Comparison of ENCODE assay signal across 18 cellular contexts in the genomic region with DNA sequence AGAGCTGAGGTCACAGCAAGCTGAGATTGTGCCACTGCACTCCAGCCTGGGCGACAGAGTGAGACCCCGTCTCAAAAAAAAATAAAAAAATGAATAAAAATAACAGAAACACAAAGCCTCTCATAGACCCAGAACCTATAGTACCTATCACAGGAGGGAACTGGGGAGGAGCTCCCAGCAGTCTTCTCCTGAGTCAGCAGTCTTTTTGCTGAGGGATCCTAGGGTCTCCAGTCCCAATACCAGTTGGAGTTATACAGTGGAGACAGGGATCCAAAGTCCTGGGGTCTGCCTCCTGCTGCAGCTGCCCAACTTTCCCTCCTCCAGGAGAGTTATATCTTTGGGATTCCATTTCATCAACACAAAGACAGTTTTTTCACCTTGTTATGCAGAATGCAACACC. TPM values are rescaled to one million over a fixed set of nuclear protein-coding genes. Genes with fewer than 3 reads are reported as not detected.
DNase-seq lines count a peak whose midpoint lies in the region; ATAC-seq and TF ChIP-seq lines count a peak whose summit lies in the region.
"Had no signal": no experiment of that assay in that cellular context is flagged by ENCODE, and none has a peak within 500 bp of the region (broad histone marks: within the 10 kb centered on the region; RNA-seq: fewer than 3 reads in every experiment).

No MANE protein-coding gene starts in this region.

- H3K4me1 ChIP-seq in MM.1S (ENCODE audit: low read length) = peaks cover 17% of the 10 kb centered on the region; the same call in 1 of the 2 replicates

- CTCF ChIA-PET in activated CD4-positive, alpha-beta T cell treated with anti-CD3 and anti-CD28 coated beads for 36 hours (lab: Charles Lee) = interaction anchor here (1.0 to 1.5 kb wide), 3 partner anchors 27 to 33 kb away, joined by 3 to 4 read pairs (median 4); no protein-coding TSS in a partner anchor

- no peak overlapping the region for H3K4me2 ChIP-seq in MM.1S (ENCODE audit: low read depth, low read length)

- H3K27me3 ChIP-seq in MM.1S (replicated peaks; ENCODE audit: insufficient read depth, low read length) = no peaks in the 10 kb centered on the region
- H3K27me3 ChIP-seq: BLaER1 treated with 17β-estradiol and CSF1 and Interleukin-3, amounts not matched to agents 10 nM and 100 nM had no signal

- TF ChIP-seq CTCF in mesothelial cell of epicardium (IDR thresholded peaks at IDR 0.05; ENCODE audit: unreplicated experiment) (no peak), MM.1S (IDR thresholded peaks at IDR 0.05; ENCODE audit: low read length) (no peak)

- no peak for ATAC-seq in activated CD4-positive, alpha-beta T cell treated with anti-CD3 and anti-CD28 coated beads for 36 hours
- no peak for ATAC-seq in stimulated activated naive CD8-positive, alpha-beta T cell treated with anti-CD3 and anti-CD28 coated beads, Interleukin-15, amount 100 ng/mL, for 72 hours
- ATAC-seq in GM21529 (IDR thresholded peaks at IDR 0.05; ENCODE audit: unreplicated experiment) = no peak

- H3F3A ChIP-seq in MM.1S (ENCODE audit: insufficient read depth, low read length) = peaks cover 29% of the 10 kb centered on the region

- no peak overlapping the region for H3K27ac ChIP-seq in MM.1S (ENCODE audit: low read length)
- H3K27ac ChIP-seq: 22Rv1; BLaER1 treated with 17β-estradiol and CSF1 and Interleukin-3, amounts not matched to agents 10 nM and 100 nM had no signal

- H3K9me3 Mint-ChIP-seq in activated CD4-positive, alpha-beta T cell treated with anti-CD3 and anti-CD28 coated beads for 36 hours (ENCODE audit: low read depth) = no peaks in the 10 kb centered on the region
- H3K9me3 Mint-ChIP-seq in stimulated activated naive CD8-positive, alpha-beta T cell treated with anti-CD3 and anti-CD28 coated beads, Interleukin-15, Interleukin-2, amounts not matched to agents 100 ng/mL and 50 ng/mL, for 24 hours = no peaks in the 10 kb centered on the region
- no peaks in the 10 kb centered on the region for H3K9me3 Mint-ChIP-seq in stimulated activated naive CD8-positive, alpha-beta T cell treated with anti-CD3 and anti-CD28 coated beads, Interleukin-15, amount 100 ng/mL, for 72 hours
- H3K9me3 Mint-ChIP-seq in mesothelial cell of epicardium = no peaks in the 10 kb centered on the region

- intact Hi-C loops in activated CD4-positive, alpha-beta T cell treated with anti-CD3 and anti-CD28 coated beads for 36 hours (cut with DNase I, micrococcal nuclease) = no loop called here

- H3K4me1 Mint-ChIP-seq in activated CD4-positive, alpha-beta T cell treated with anti-CD3 and anti-CD28 coated beads for 36 hours = peaks cover 28% of the 10 kb centered on the region
- H3K4me1 Mint-ChIP-seq in stimulated activated naive CD8-positive, alpha-beta T cell treated with anti-CD3 and anti-CD28 coated beads, Interleukin-15, Interleukin-2, amounts not matched to agents 100 ng/mL and 50 ng/mL, for 24 hours (ENCODE audit: low read depth) = peaks cover 34% of the 10 kb centered on the region
- peaks cover 35% of the 10 kb centered on the region for H3K4me1 Mint-ChIP-seq in stimulated activated naive CD8-positive, alpha-beta T cell treated with anti-CD3 and anti-CD28 coated beads, Interleukin-15, amount 100 ng/mL, for 72 hours
- H3K4me1 Mint-ChIP-seq in mesothelial cell of epicardium = peaks cover 16% of the 10 kb centered on the region

- no peaks in the 10 kb centered on the region for H3K9me2 ChIP-seq in MM.1S (replicated peaks; ENCODE audit: insufficient read depth, low read length)

- POLR2A ChIA-PET in activated CD4-positive, alpha-beta T cell treated with anti-CD3 and anti-CD28 coated beads for 36 hours (lab: Charles Lee) = no interaction called here

- no peak overlapping the region for H3K4me3 ChIP-seq in MM.1S (ENCODE audit: low read length)
- H3K4me3 ChIP-seq: BLaER1 treated with 17β-estradiol and CSF1 and Interleukin-3, amounts not matched to agents 10 nM and 100 nM had no signal

- peaks cover 14% of the 10 kb centered on the region for H3K36me3 Mint-ChIP-seq in activated CD4-positive, alpha-beta T cell treated with anti-CD3 and anti-CD28 coated beads for 36 hours (ENCODE audit: low read depth)
- H3K36me3 Mint-ChIP-seq in stimulated activated naive CD8-positive, alpha-beta T cell treated with anti-CD3 and anti-CD28 coated beads, Interleukin-15, Interleukin-2, amounts not matched to agents 100 ng/mL and 50 ng/mL, for 24 hours (ENCODE audit: low read depth) = peaks cover 27% of the 10 kb centered on the region
- H3K36me3 Mint-ChIP-seq in mesothelial cell of epicardium = peaks cover 14% of the 10 kb centered on the region

- H3K27ac Mint-ChIP-seq in activated CD4-positive, alpha-beta T cell treated with anti-CD3 and anti-CD28 coated beads for 36 hours = peak overlapping the region; percentile 13
- peak overlapping the region; percentile 26 for H3K27ac Mint-ChIP-seq in stimulated activated naive CD8-positive, alpha-beta T cell treated with anti-CD3 and anti-CD28 coated beads, Interleukin-15, Interleukin-2, amounts not matched to agents 100 ng/mL and 50 ng/mL, for 24 hours
- peak overlapping the region in 1 of 2 donors; percentile 27 for H3K27ac Mint-ChIP-seq in stimulated activated naive CD8-positive, alpha-beta T cell treated with anti-CD3 and anti-CD28 coated beads, Interleukin-15, amount 100 ng/mL, for 72 hours
- peak overlapping the region; percentile 39 for H3K27ac Mint-ChIP-seq in mesothelial cell of epicardium

- no peak overlapping the region for H3K9ac ChIP-seq in MM.1S (ENCODE audit: low read length)

- no peak overlapping the region for H2AFZ ChIP-seq in MM.1S (ENCODE audit: low read length)

- DNase-seq in activated CD4-positive, alpha-beta T cell treated with anti-CD3 and anti-CD28 coated beads for 36 hours = no peak
- DNase-seq in activated CD4-positive, alpha-beta T cell treated with anti-CD3 and anti-CD28 coated beads, Interleukin-2, amount 50 U/mL, for 48 hours = no peak
- DNase-seq in stimulated activated naive CD8-positive, alpha-beta T cell treated with anti-CD3 and anti-CD28 coated beads, Interleukin-15, amount 100 ng/mL, for 72 hours = no peak
- DNase-seq in mesothelial cell of epicardium (ENCODE audit: low spot score in 2 of 2, unreplicated experiment in 2 of 2) (no peak), MM.1S (no peak), iPS-NIHi11 (ENCODE audit: low spot score) (no peak)
- DNase-seq: COR-L47; NCI-H1436 treated with DMSO at 0.1 percent for 48 hours; NCI-H2081 treated with DMSO at 0.1 percent for 48 hours; NCI-H2227 treated with DMSO at 0.1 percent for 48 hours; NCI-H526; NK-92 treated with Interleukin-12 subunit alpha and Interleukin-12 subunit beta, amount 100 ng/mL, for 24 hours; OCI-M1; RPMI8226 had no signal

- H3K27me3 Mint-ChIP-seq in activated CD4-positive, alpha-beta T cell treated with anti-CD3 and anti-CD28 coated beads for 36 hours = no peaks in the 10 kb centered on the region
- H3K27me3 Mint-ChIP-seq in stimulated activated naive CD8-positive, alpha-beta T cell treated with anti-CD3 and anti-CD28 coated beads, Interleukin-15, Interleukin-2, amounts not matched to agents 100 ng/mL and 50 ng/mL, for 24 hours = no peaks in the 10 kb centered on the region
- H3K27me3 Mint-ChIP-seq in stimulated activated naive CD8-positive, alpha-beta T cell treated with anti-CD3 and anti-CD28 coated beads, Interleukin-15, amount 100 ng/mL, for 72 hours = no peaks in the 10 kb centered on the region
- H3K27me3 Mint-ChIP-seq in mesothelial cell of epicardium (ENCODE audit: low read depth) = no peaks in the 10 kb centered on the region

- H3K79me2 ChIP-seq in MM.1S (ENCODE audit: low read length) = peaks cover 60% of the 10 kb centered on the region

- H4K20me1 ChIP-seq in MM.1S (ENCODE audit: insufficient read depth, low read length) = no peaks in the 10 kb centered on the region

- no peaks in the 10 kb centered on the region for H3K9me3 ChIP-seq in MM.1S (replicated peaks; ENCODE audit: insufficient read depth, low read length)
- H3K9me3 ChIP-seq: BLaER1 treated with 17β-estradiol and CSF1 and Interleukin-3, amounts not matched to agents 10 nM and 100 nM had no signal

- peaks cover 4% of the 10 kb centered on the region; the same call in 1 of the 2 replicates for H3K36me3 ChIP-seq in MM.1S (replicated peaks; ENCODE audit: insufficient read depth, low read length)

- H3K4me3 Mint-ChIP-seq in activated CD4-positive, alpha-beta T cell treated with anti-CD3 and anti-CD28 coated beads for 36 hours = no peak overlapping the region
- H3K4me3 Mint-ChIP-seq in stimulated activated naive CD8-positive, alpha-beta T cell treated with anti-CD3 and anti-CD28 coated beads, Interleukin-15, Interleukin-2, amounts not matched to agents 100 ng/mL and 50 ng/mL, for 24 hours = no peak overlapping the region
- H3K4me3 Mint-ChIP-seq in stimulated activated naive CD8-positive, alpha-beta T cell treated with anti-CD3 and anti-CD28 coated beads, Interleukin-15, amount 100 ng/mL, for 72 hours = no peak overlapping the region
- no peak overlapping the region for H3K4me3 Mint-ChIP-seq in mesothelial cell of epicardium

RNA-seq across cellular contexts. Expression of a gene that starts 3.7 kb away (rescaled TPM):
- 10 to 100 TPM; 19.8 to 20.3 TPM for total RNA-seq in activated CD4-positive, alpha-beta T cell treated with anti-CD3 and anti-CD28 coated beads for 36 hours
- 35.7 to 39.0 TPM (median 37.0 TPM) in 3 replicates for total RNA-seq in mesothelial cell of epicardium

RNA-seq across cellular contexts. Expression of a gene that starts 12.5 kb away (rescaled TPM):
- under 1 TPM; 0.14 TPM for total RNA-seq in activated CD4-positive, alpha-beta T cell treated with anti-CD3 and anti-CD28 coated beads for 36 hours
- 0.14 to 0.16 TPM in 2 of 3 replicates, not detected in the other for total RNA-seq in mesothelial cell of epicardium

RNA-seq across cellular contexts. Expression of a gene that starts 16.7 kb away (rescaled TPM):
- 10 to 100 TPM; 66.3 to 70.6 TPM for total RNA-seq in activated CD4-positive, alpha-beta T cell treated with anti-CD3 and anti-CD28 coated beads for 36 hours
- 132 to 143 TPM (median 137 TPM) in 3 replicates for total RNA-seq in mesothelial cell of epicardium

RNA-seq across cellular contexts. Expression of a gene that starts 36.5 kb away (rescaled TPM):
- total RNA-seq in activated CD4-positive, alpha-beta T cell treated with anti-CD3 and anti-CD28 coated beads for 36 hours = 100 to 1,000 TPM; 127 to 162 TPM
- 113 to 120 TPM (median 119 TPM) in 3 replicates for total RNA-seq in mesothelial cell of epicardium

RNA-seq across cellular contexts. Expression of a gene that starts 41.3 kb away (rescaled TPM):
- 10 to 100 TPM; 17.1 to 23.3 TPM for total RNA-seq in activated CD4-positive, alpha-beta T cell treated with anti-CD3 and anti-CD28 coated beads for 36 hours
- 6.0 to 6.4 TPM (median 6.2 TPM) in 3 replicates for total RNA-seq in mesothelial cell of epicardium
